ENCODE assay signal across 1 cellular context in genomic region chr7:99408347-99409191, GRCh38.
TF ChIP-seq lines count a peak whose summit lies in the region.

Gene BUD31 (plus strand): TSS chr7:99408969. CDS start chr7:99411093, 2,124 bp downstream.
Gene PDAP1 (minus strand): TSS chr7:99408597. CDS start chr7:99408548, 49 bp downstream.

TF ChIP-seq in HepG2, 621 proteins besides CTCF, POLR2A, EP300 and RAD21 (continued from another document and continues in another):
- no peak for TF ChIP-seq ZBTB46 (CRISPR knock-in tag; IDR thresholded peaks at IDR 0.05; ENCODE audit: borderline replicate concordance)
- TF ChIP-seq ZFAT (CRISPR knock-in tag; conservative IDR thresholded peaks at IDR 0.05), result no peak
- TF ChIP-seq ZNF121 (CRISPR knock-in tag; IDR thresholded peaks at IDR 0.05), result no peak
- peak; percentile 42 for TF ChIP-seq SKI (IDR thresholded peaks at IDR 0.05; ENCODE audit: partially characterized antibody)
- TF ChIP-seq ZFP41 (CRISPR knock-in tag; IDR thresholded peaks at IDR 0.05; ENCODE audit: borderline replicate concordance), result no peak
- TF ChIP-seq USF2 (IDR thresholded peaks at IDR 0.05; ENCODE audit: low read depth, low read length), result no peak
- no peak for TF ChIP-seq USF2 (CRISPR knock-in tag; IDR thresholded peaks at IDR 0.05; ENCODE audit: borderline replicate concordance)
- TF ChIP-seq TFE3 (CRISPR knock-in tag; IDR thresholded peaks at IDR 0.05), result peak; percentile 42; the same call in 1 of the 2 replicates
- TF ChIP-seq ZBTB14 (CRISPR knock-in tag; IDR thresholded peaks at IDR 0.05), result peak; percentile 45; the same call in 1 of the 2 replicates
- TF ChIP-seq SP140L (CRISPR knock-in tag; IDR thresholded peaks at IDR 0.05; ENCODE audit: borderline replicate concordance), result peak; percentile 58; the same call in 1 of the 2 replicates
- no peak for TF ChIP-seq MTF1 (CRISPR knock-in tag; IDR thresholded peaks at IDR 0.05)
- TF ChIP-seq MYC (CRISPR knock-in tag; IDR thresholded peaks at IDR 0.05; ENCODE audit: borderline replicate concordance), result peak; percentile 89; the same call in 1 of the 2 replicates
- no peak for TF ChIP-seq TRAFD1 (CRISPR knock-in tag; IDR thresholded peaks at IDR 0.05; ENCODE audit: borderline replicate concordance)
- TF ChIP-seq ZNF24 (IDR thresholded peaks at IDR 0.05), result no peak; the same call in 1 of the 2 replicates
- no peak for TF ChIP-seq MBNL3 (CRISPR knock-in tag; conservative IDR thresholded peaks at IDR 0.05)
- TF ChIP-seq HOXD1 (CRISPR knock-in tag; IDR thresholded peaks at IDR 0.05), result no peak
- TF ChIP-seq MAFF (IDR thresholded peaks at IDR 0.05; ENCODE audit: low read depth, low read length), result no peak
- TF ChIP-seq ATRX (CRISPR knock-in tag; IDR thresholded peaks at IDR 0.05; ENCODE audit: borderline replicate concordance), result no peak; the same call in 1 of the 2 replicates
- peak; percentile 55 for TF ChIP-seq TBL1XR1 (IDR thresholded peaks at IDR 0.05; ENCODE audit: borderline replicate concordance, low read length, partially characterized antibody)
- TF ChIP-seq HINFP (CRISPR knock-in tag; IDR thresholded peaks at IDR 0.05; ENCODE audit: low read depth), result peak; percentile 92
- no peak for TF ChIP-seq HDAC6 (IDR thresholded peaks at IDR 0.05; ENCODE audit: low read depth, low read length)
- TF ChIP-seq EZH2 (conservative IDR thresholded peaks at IDR 0.05; ENCODE audit: low read depth, low read length), result no peak
- peak; percentile 81; the same call in 1 of the 2 replicates for TF ChIP-seq THAP8 (CRISPR knock-in tag; IDR thresholded peaks at IDR 0.05; ENCODE audit: borderline replicate concordance)
- no peak for TF ChIP-seq PBX2 (CRISPR knock-in tag; IDR thresholded peaks at IDR 0.05)
- peak; percentile 89 for TF ChIP-seq ZBTB2 (CRISPR knock-in tag; IDR thresholded peaks at IDR 0.05; ENCODE audit: low read depth)
- TF ChIP-seq KLF11 (CRISPR knock-in tag; IDR thresholded peaks at IDR 0.05), result peak; percentile 42
- TF ChIP-seq RXRA (CRISPR knock-in tag; IDR thresholded peaks at IDR 0.05), result peak; percentile 67
- TF ChIP-seq TOE1 (CRISPR knock-in tag; IDR thresholded peaks at IDR 0.05), result peak; percentile 26; the same call in 1 of the 2 replicates
- no peak for TF ChIP-seq SMARCC2 (IDR thresholded peaks at IDR 0.05)
- 0 out of 2 replicates have a peak, but pooled peaks have one; percentile 6 for TF ChIP-seq ZNF225 (CRISPR knock-in tag; IDR thresholded peaks at IDR 0.05)
- peak; percentile 74 for TF ChIP-seq THRA (CRISPR knock-in tag; IDR thresholded peaks at IDR 0.05; ENCODE audit: borderline replicate concordance)
- TF ChIP-seq ZNF232 (CRISPR knock-in tag; IDR thresholded peaks at IDR 0.05; ENCODE audit: borderline replicate concordance), result peak; percentile 21; the same call in 1 of the 2 replicates
- no peak for TF ChIP-seq HMG20B (CRISPR knock-in tag; conservative IDR thresholded peaks at IDR 0.05)
- TF ChIP-seq ZNF737 (CRISPR knock-in tag; IDR thresholded peaks at IDR 0.05; ENCODE audit: borderline replicate concordance), result 0 out of 2 replicates have a peak, but pooled peaks have one; percentile 21
- no peak for TF ChIP-seq ZNF740 (CRISPR knock-in tag; IDR thresholded peaks at IDR 0.05)
- no peak for TF ChIP-seq MBD4 (IDR thresholded peaks at IDR 0.05; ENCODE audit: borderline replicate concordance, low read length)
- peak; percentile 72 for TF ChIP-seq FOXK2 (IDR thresholded peaks at IDR 0.05)
- peak; percentile 68; the same call in 1 of the 2 replicates for TF ChIP-seq PHF21A (CRISPR knock-in tag; IDR thresholded peaks at IDR 0.05)
- no peak for TF ChIP-seq SYNCRIP (IDR thresholded peaks at IDR 0.05; ENCODE audit: insufficient read depth, low read depth, low read length)
- TF ChIP-seq KLF15 (CRISPR knock-in tag; IDR thresholded peaks at IDR 0.05; ENCODE audit: borderline replicate concordance), result 0 out of 2 replicates have a peak, but pooled peaks have one; percentile 31
- TF ChIP-seq ZNF512B (CRISPR knock-in tag; IDR thresholded peaks at IDR 0.05; ENCODE audit: borderline replicate concordance), result no peak
